In genomic region chr14:77243853-77244252, GRCh38 we compare ENCODE assay signal across 1 cellular context.
TF ChIP-seq lines count a peak whose summit lies in the region.

No MANE protein-coding gene starts in this region.

TF ChIP-seq in GM12878, 131 proteins besides CTCF, POLR2A, EP300 and RAD21 (continued from another document):
- TF ChIP-seq E4F1 (IDR thresholded peaks at IDR 0.05; ENCODE audit: borderline replicate concordance, partially characterized antibody): no peak
- TF ChIP-seq ZNF622 (IDR thresholded peaks at IDR 0.05): no peak
- no peak for TF ChIP-seq IRF4 (IDR thresholded peaks at IDR 0.05; ENCODE audit: low read depth, low read length)
TF ChIP-seq in GM12878: peak in this region for 1.
